In the genomic region with DNA sequence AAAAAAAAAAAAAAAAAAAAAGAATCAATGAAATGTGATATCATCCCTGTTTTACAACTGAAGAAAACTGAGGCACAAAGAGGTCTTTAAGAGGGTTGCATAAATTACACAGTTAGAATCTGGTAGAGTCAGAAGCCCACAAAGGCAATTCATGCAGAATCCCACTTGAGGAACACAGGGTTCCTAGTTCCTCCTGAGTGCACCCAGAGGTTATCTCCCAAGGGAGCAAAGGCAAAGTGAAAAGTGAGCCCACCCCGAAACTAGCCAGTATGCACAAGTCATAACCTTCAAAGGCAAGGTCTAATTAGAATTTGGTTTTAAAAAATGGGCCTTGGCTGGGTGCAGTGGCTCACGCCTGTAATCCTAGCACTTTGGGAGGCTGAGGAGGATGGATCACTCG, we compare ENCODE assay signal across 1 cellular context.
TF ChIP-seq lines count a peak whose summit lies in the region.

No MANE protein-coding gene starts in this region.

TF ChIP-seq in HepG2, 621 proteins besides CTCF, POLR2A, EP300 and RAD21:
- TF ChIP-seq ZNF367 (CRISPR knock-in tag; IDR thresholded peaks at IDR 0.05; ENCODE audit: borderline replicate concordance) (no peak), ZNF20 (CRISPR knock-in tag; IDR thresholded peaks at IDR 0.05) (no peak), ZNF224 (CRISPR knock-in tag; IDR thresholded peaks at IDR 0.05) (no peak), HNF4G (IDR thresholded peaks at IDR 0.05; ENCODE audit: borderline replicate concordance, low read depth, low read length) (no peak), HNF4G (CRISPR knock-in tag; IDR thresholded peaks at IDR 0.05; ENCODE audit: borderline replicate concordance, low read depth) (no peak), TAF15 (IDR thresholded peaks at IDR 0.05; ENCODE audit: low read depth, low read length, poor library complexity, severe bottlenecking) (no peak), DMAP1 (CRISPR knock-in tag; IDR thresholded peaks at IDR 0.05) (no peak), ZNF335 (CRISPR knock-in tag; IDR thresholded peaks at IDR 0.05) (no peak), ZNF607 (CRISPR knock-in tag; IDR thresholded peaks at IDR 0.05; ENCODE audit: borderline replicate concordance) (no peak), FOXA3 (CRISPR knock-in tag; IDR thresholded peaks at IDR 0.05) (no peak), GFI1 (CRISPR knock-in tag; IDR thresholded peaks at IDR 0.05; ENCODE audit: borderline replicate concordance) (no peak)
- TF ChIP-seq, protein P1, sequence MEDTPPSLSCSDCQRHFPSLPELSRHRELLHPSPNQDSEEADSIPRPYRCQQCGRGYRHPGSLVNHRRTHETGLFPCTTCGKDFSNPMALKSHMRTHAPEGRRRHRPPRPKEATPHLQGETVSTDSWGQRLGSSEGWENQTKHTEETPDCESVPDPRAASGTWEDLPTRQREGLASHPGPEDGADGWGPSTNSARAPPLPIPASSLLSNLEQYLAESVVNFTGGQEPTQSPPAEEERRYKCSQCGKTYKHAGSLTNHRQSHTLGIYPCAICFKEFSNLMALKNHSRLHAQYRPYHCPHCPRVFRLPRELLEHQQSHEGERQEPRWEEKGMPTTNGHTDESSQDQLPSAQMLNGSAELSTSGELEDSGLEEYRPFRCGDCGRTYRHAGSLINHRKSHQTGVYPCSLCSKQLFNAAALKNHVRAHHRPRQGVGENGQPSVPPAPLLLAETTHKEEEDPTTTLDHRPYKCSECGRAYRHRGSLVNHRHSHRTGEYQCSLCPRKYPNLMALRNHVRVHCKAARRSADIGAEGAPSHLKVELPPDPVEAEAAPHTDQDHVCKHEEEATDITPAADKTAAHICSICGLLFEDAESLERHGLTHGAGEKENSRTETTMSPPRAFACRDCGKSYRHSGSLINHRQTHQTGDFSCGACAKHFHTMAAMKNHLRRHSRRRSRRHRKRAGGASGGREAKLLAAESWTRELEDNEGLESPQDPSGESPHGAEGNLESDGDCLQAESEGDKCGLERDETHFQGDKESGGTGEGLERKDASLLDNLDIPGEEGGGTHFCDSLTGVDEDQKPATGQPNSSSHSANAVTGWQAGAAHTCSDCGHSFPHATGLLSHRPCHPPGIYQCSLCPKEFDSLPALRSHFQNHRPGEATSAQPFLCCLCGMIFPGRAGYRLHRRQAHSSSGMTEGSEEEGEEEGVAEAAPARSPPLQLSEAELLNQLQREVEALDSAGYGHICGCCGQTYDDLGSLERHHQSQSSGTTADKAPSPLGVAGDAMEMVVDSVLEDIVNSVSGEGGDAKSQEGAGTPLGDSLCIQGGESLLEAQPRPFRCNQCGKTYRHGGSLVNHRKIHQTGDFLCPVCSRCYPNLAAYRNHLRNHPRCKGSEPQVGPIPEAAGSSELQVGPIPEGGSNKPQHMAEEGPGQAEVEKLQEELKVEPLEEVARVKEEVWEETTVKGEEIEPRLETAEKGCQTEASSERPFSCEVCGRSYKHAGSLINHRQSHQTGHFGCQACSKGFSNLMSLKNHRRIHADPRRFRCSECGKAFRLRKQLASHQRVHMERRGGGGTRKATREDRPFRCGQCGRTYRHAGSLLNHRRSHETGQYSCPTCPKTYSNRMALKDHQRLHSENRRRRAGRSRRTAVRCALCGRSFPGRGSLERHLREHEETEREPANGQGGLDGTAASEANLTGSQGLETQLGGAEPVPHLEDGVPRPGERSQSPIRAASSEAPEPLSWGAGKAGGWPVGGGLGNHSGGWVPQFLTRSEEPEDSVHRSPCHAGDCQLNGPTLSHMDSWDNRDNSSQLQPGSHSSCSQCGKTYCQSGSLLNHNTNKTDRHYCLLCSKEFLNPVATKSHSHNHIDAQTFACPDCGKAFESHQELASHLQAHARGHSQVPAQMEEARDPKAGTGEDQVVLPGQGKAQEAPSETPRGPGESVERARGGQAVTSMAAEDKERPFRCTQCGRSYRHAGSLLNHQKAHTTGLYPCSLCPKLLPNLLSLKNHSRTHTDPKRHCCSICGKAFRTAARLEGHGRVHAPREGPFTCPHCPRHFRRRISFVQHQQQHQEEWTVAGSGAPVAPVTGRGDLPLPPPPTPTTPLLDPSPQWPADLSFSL (CRISPR knock-in tag; IDR thresholded peaks at IDR 0.05), result no peak
- TF ChIP-seq, protein P2, sequence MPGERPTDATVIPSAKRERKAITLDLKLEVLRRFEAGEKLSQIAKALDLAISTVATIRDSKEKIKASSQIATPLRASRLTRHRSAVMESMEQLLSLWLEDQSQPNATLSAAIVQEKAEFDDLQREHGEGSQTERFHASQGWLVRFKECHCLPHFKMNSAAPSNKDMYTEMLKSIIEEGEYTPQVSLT (CRISPR knock-in tag; IDR thresholded peaks at IDR 0.05; ENCODE audit: borderline replicate concordance, low read depth), result no peak
- TF ChIP-seq, protein P3, sequence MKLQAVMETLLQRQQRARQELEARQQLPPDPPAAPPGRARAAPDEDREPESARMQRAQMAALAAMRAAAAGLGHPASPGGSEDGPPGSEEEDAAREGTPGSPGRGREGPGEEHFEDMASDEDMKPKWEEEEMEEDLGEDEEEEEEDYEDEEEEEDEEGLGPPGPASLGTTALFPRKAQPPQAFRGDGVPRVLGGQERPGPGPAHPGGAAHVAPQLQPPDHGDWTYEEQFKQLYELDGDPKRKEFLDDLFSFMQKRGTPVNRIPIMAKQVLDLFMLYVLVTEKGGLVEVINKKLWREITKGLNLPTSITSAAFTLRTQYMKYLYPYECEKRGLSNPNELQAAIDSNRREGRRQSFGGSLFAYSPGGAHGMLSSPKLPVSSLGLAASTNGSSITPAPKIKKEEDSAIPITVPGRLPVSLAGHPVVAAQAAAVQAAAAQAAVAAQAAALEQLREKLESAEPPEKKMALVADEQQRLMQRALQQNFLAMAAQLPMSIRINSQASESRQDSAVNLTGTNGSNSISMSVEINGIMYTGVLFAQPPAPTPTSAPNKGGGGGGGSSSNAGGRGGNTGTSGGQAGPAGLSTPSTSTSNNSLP (IDR thresholded peaks at IDR 0.05; ENCODE audit: low read depth, low read length), result no peak
